In genomic region chr6:53796791-53797190, GRCh38 we compare ENCODE assay signal across 10 cellular contexts. TPM values are rescaled to one million over a fixed set of nuclear protein-coding genes. Genes with fewer than 3 reads are reported as not detected.
DNase-seq lines count a peak whose midpoint lies in the region; ATAC-seq and TF ChIP-seq lines count a peak whose summit lies in the region.
"Had no signal": no experiment of that assay in that cellular context is flagged by ENCODE, and none has a peak within 500 bp of the region (broad histone marks: within the 10 kb centered on the region; RNA-seq: fewer than 3 reads in every experiment).

No MANE protein-coding gene starts in this region.

- peaks cover 7% of the 10 kb centered on the region for H3K4me1 ChIP-seq in ACC112 (ENCODE audit: control insufficient read depth, insufficient read depth, low read length, unreplicated experiment)

- no peak overlapping the region for H3K27ac ChIP-seq in ACC112 (ENCODE audit: low read depth, low read length)

- H3K36me3 Mint-ChIP-seq in naive thymus-derived CD8-positive, alpha-beta T cell, result no peaks in the 10 kb centered on the region

- POLR2A ChIA-PET in naive thymus-derived CD8-positive, alpha-beta T cell (lab: Charles Lee), result no interaction called here

- H3K4me1 Mint-ChIP-seq in naive thymus-derived CD8-positive, alpha-beta T cell, result peaks cover 22 to 35% (median 28%) of the 10 kb centered on the region in 4 donors

- peak overlapping the region in 7 of 10 donors; percentile 58 to 97 (median 95) for H3K4me3 Mint-ChIP-seq in naive thymus-derived CD8-positive, alpha-beta T cell

- H3K79me2 ChIP-seq in ACC112 (ENCODE audit: control insufficient read depth, insufficient read depth, low read length, unreplicated experiment), result no peaks in the 10 kb centered on the region

- DNase-seq in M059J (ENCODE audit: low read depth), result peak; percentile 80
- peak; percentile 34 for DNase-seq in choroid plexus epithelial cell (ENCODE audit: low read depth)
- no peak for DNase-seq in naive thymus-derived CD8-positive, alpha-beta T cell
- no peak for DNase-seq in stimulated activated CD4-positive, alpha-beta T cell treated with anti-CD3 and anti-CD28 coated beads, Interleukin-2, amount 100 ng/mL, for 24 hours
- DNase-seq in stimulated activated CD4-positive, alpha-beta T cell treated with anti-CD3 and anti-CD28 coated beads, Interleukin-2, amount 100 ng/mL, for 48 hours, result no peak
- no peak for DNase-seq in H7
- no peak for DNase-seq in C1 segment of cervical spinal cord (lab: John Stamatoyannopoulos, UW)
- DNase-seq: effector CD8-positive, alpha-beta T cell; Kasumi-1 had no signal

- H2AFZ ChIP-seq in ACC112 (ENCODE audit: low read length, unreplicated experiment), result no peak overlapping the region

- H3K4me3 ChIP-seq in ACC112 (ENCODE audit: low read depth, low read length) (0 out of 2 replicates have a peak overlapping the region, but pooled peaks have one; percentile 94), choroid plexus epithelial cell (ENCODE audit: low read depth, low read length) (peak overlapping the region; percentile 78), H7 (ENCODE audit: insufficient read depth, low read depth, low read length) (no peak overlapping the region)

- peaks cover 0 to 2% (median 0%) of the 10 kb centered on the region in 9 donors for H3K9me3 Mint-ChIP-seq in naive thymus-derived CD8-positive, alpha-beta T cell

- H3K27me3 ChIP-seq in ACC112 (ENCODE audit: insufficient read depth, low read length) (no peaks in the 10 kb centered on the region), H7 (ENCODE audit: control insufficient read depth, insufficient read depth, low read length) (peaks cover 18% of the 10 kb centered on the region)

- H3K27me3 Mint-ChIP-seq in naive thymus-derived CD8-positive, alpha-beta T cell, result peaks cover 0 to 7% (median 2%) of the 10 kb centered on the region in 5 donors

- H3K27ac Mint-ChIP-seq in naive thymus-derived CD8-positive, alpha-beta T cell, result peak overlapping the region in 1 of 10 donors; percentile 78

- H3K36me3 ChIP-seq in ACC112 (ENCODE audit: insufficient read depth, low read length), result no peaks in the 10 kb centered on the region
- no peaks in the 10 kb centered on the region for H3K36me3 ChIP-seq in H7 (replicated peaks; ENCODE audit: control insufficient read depth, insufficient read depth, low read length)

- no peak for TF ChIP-seq CTCF in choroid plexus epithelial cell (conservative IDR thresholded peaks at IDR 0.05; ENCODE audit: low read depth, low read length)

- ATAC-seq in naive thymus-derived CD8-positive, alpha-beta T cell, result no peak

RNA-seq across cellular contexts. Expression of gene LRRC1, which starts 2.0 kb away (rescaled TPM):
- 13.0 and 18.4 TPM in 2 replicates for total RNA-seq in M059J (2014; rRNA removed; shearing (Covaris generic))
- 1 to 10 TPM; 2.5 to 3.8 TPM for total RNA-seq in naive thymus-derived CD8-positive, alpha-beta T cell
- 1 to 10 TPM in 2 of 3 donors, under 1 TPM in 1; 0.73 to 1.7 (median 1.5) TPM for polyA plus RNA-seq in naive thymus-derived CD8-positive, alpha-beta T cell
- total RNA-seq in H7 (2014; rRNA removed; shearing (Covaris generic)), result 10.1 and 14.5 TPM in 2 replicates

Comparison
In these comparisons a context has a peak if more than half of its experiments do, and no peak if none do; other contexts are left out.
1. DNase-seq: peak in M059J (single experiment) and choroid plexus epithelial cell (single experiment); none in naive thymus-derived CD8-positive, alpha-beta T cell (0 of 10), stimulated activated CD4-positive, alpha-beta T cell treated with anti-CD3 and anti-CD28 coated beads, Interleukin-2, amount 100 ng/mL, for 24 hours (0 of 2), stimulated activated CD4-positive, alpha-beta T cell treated with anti-CD3 and anti-CD28 coated beads, Interleukin-2, amount 100 ng/mL, for 48 hours (0 of 2), H7 (single experiment) and C1 segment of cervical spinal cord (0 of 14).